Comparison of ENCODE assay signal across 20 cellular contexts in genomic region chr4:83850435-83850834, GRCh38.
DNase-seq lines count a peak whose midpoint lies in the region; ATAC-seq, FAIRE-seq and TF ChIP-seq lines count a peak whose summit lies in the region.
"Had no signal": no experiment of that assay in that cellular context is flagged by ENCODE, and none has a peak within 500 bp of the region (broad histone marks: within the 10 kb centered on the region; RNA-seq: fewer than 3 reads in every experiment).

No MANE protein-coding gene starts in this region.

- no peaks in the 10 kb centered on the region for H3K79me2 ChIP-seq in H1 (ENCODE audit: control insufficient read depth in 1 of 2, insufficient read depth in 2 of 2, low read length in 2 of 2)
- no peaks in the 10 kb centered on the region for H3K79me2 ChIP-seq in mesendoderm (ENCODE audit: control insufficient read depth, insufficient read depth, low read length)

- CTCF ChIA-PET in H1 (lab: Charles Lee; ENCODE audit: partially characterized antibody) = interaction anchor here (0.9 to 2.0 kb wide), 3 partner anchors 71 to 206 kb away, joined by 3 to 5 read pairs (median 5); no protein-coding TSS in a partner anchor

- H3K27me3 ChIP-seq in HUES64 (ENCODE audit: insufficient read depth, low read length) (no peaks in the 10 kb centered on the region), H1 (replicated peaks in 1 of 4; ENCODE audit: control insufficient read depth in 3 of 4, extremely low read depth in 1 of 4, insufficient read depth in 3 of 4, low read length in 3 of 4) (no peaks in the 10 kb centered on the region), mesendoderm (ENCODE audit: insufficient read depth, low read length, poor library complexity) (no peaks in the 10 kb centered on the region), heart right ventricle (peaks cover 0 to 9% (median 0%) of the 10 kb centered on the region in 7 donors)
- H3K27me3 ChIP-seq: BE2C, cardiac muscle cell, sigmoid colon, stomach had no signal

- H3K9me3 ChIP-seq in HUES64 (ENCODE audit: insufficient read depth, low read depth, low read length) (no peaks in the 10 kb centered on the region), H1 (ENCODE audit: insufficient read depth in 2 of 2, low read depth in 1 of 2, low read length in 1 of 2) (no peaks in the 10 kb centered on the region), heart right ventricle (no peaks in the 10 kb centered on the region)
- H3K9me3 ChIP-seq: BE2C, sigmoid colon, stomach had no signal

- no peak overlapping the region for H4K8ac ChIP-seq in H1 (ENCODE audit: extremely low read depth, insufficient read depth, low read length)
- H4K8ac ChIP-seq in mesendoderm (ENCODE audit: low read depth, low read length) = no peak overlapping the region

- H2BK120ac ChIP-seq in H1 (replicated peaks; ENCODE audit: low read depth, low read length) (peak overlapping the region; percentile 93), mesendoderm (ENCODE audit: low read depth, low read length) (no peak overlapping the region)

- in situ Hi-C loops in Caki2 (cut with HindIII; ENCODE audit: low pct_unique_long_range_greater_than_20kb, low sequenced_read_pairs) = no loop called here

- no peaks in the 10 kb centered on the region for H3K79me1 ChIP-seq in H1 (ENCODE audit: low read depth, low read length)
- H3K79me1 ChIP-seq in mesendoderm (ENCODE audit: low read length) = no peaks in the 10 kb centered on the region

- peak overlapping the region in 1 of 2 experiments; percentile 74; a peak in 2 of 4 replicates for H3K4me2 ChIP-seq in H1 (ENCODE audit: insufficient read depth in 1 of 2, low read depth in 2 of 2, low read length in 2 of 2)
- H3K4me2 ChIP-seq in mesendoderm (ENCODE audit: low read length) = no peak overlapping the region

- H3K14ac ChIP-seq in H1 (ENCODE audit: insufficient read length) = no peak overlapping the region

- H3K4me1 ChIP-seq in HUES64 (ENCODE audit: insufficient read depth, low read length) (peaks cover 64% of the 10 kb centered on the region), H1 (replicated peaks in 1 of 4; ENCODE audit: control insufficient read depth in 3 of 4, insufficient read depth in 4 of 4, low read length in 3 of 4) (peaks cover 3 to 30% (median 13%) of the 10 kb centered on the region in 4 experiments; a peak in 4 of 7 replicates), mesendoderm (ENCODE audit: control insufficient read depth, low read depth, low read length) (peaks cover 3% of the 10 kb centered on the region), heart right ventricle (no peaks in the 10 kb centered on the region)
- H3K4me1 ChIP-seq: BE2C, sigmoid colon, stomach had no signal

- TF ChIP-seq CTCF in H1 (IDR thresholded peaks at IDR 0.05; ENCODE audit: control extremely low read depth in 1 of 3, insufficient read depth in 1 of 3, low read depth in 1 of 3, low read length in 3 of 3) = no peak
- no peak for TF ChIP-seq CTCF in heart right ventricle (IDR thresholded peaks at IDR 0.05)

- H3K18ac ChIP-seq in H1 (ENCODE audit: extremely low read depth, low read length) (peak overlapping the region; percentile 91), mesendoderm (ENCODE audit: low read length) (no peak overlapping the region)

- H2BK5ac ChIP-seq in H1 (ENCODE audit: low read depth, low read length) (peak overlapping the region; percentile 99; the same call in 1 of the 2 replicates), mesendoderm (ENCODE audit: low read length) (no peak overlapping the region)

- no peak overlapping the region for H2BK15ac ChIP-seq in H1 (ENCODE audit: low read length)
- no peak overlapping the region for H2BK15ac ChIP-seq in mesendoderm (replicated peaks; ENCODE audit: low read depth)

- no peak for ATAC-seq in heart right ventricle
- ATAC-seq: activated CD4-positive, CD25-positive, alpha-beta regulatory T cell treated with anti-CD3 and anti-CD28 coated beads, Interleukin-2, amount 50 U/mL, for 24 hours; activated naive CD8-positive, alpha-beta T cell treated with anti-CD3 and anti-CD28 coated beads, Interleukin-2, amount 50 U/mL, for 24 hours; left lobe of liver had no signal

- 45% methylated on average over 4 of the region's 6 CpGs for WGBS in HUES64
- 64% methylated on average over 6 of the region's 6 CpGs; no CpG with 5 or more reads in 1 of the 2 experiments for WGBS in H1 (ENCODE audit: extremely low coverage in 1 of 2, insufficient coverage in 1 of 2, insufficient read length in 1 of 2, insufficient replicate concordance in 2 of 2, low coverage in 1 of 2, low lambda C conversion rate in 2 of 2, missing lambda C conversion rate in 1 of 2), 2 experiments
- no CpG with 5 or more reads among the region's 6 CpGs for WGBS in mesendoderm (ENCODE audit: extremely low coverage, insufficient coverage, low lambda C conversion rate)
- 71 to 76% methylated on average over 6 of the region's 6 CpGs for WGBS in heart right ventricle, 2 donors

- H4K91ac ChIP-seq in H1 (replicated peaks; ENCODE audit: insufficient read length, low read length) = peak overlapping the region; percentile 99

- POLR2A ChIA-PET in H1 (lab: Charles Lee; ENCODE audit: partially characterized antibody) = interaction anchor here (1.4 kb wide), 1 partner anchor 8 kb away, joined by 3 read pairs; no protein-coding TSS in a partner anchor

- no peak for TF ChIP-seq EP300 in H1 (IDR thresholded peaks at IDR 0.05; ENCODE audit: borderline replicate concordance in 1 of 2, low read depth in 2 of 2, low read length in 2 of 2)

- H2AK5ac ChIP-seq in H1 (ENCODE audit: low read depth, low read length) (peak overlapping the region; percentile 87; the same call in 1 of the 2 replicates), mesendoderm (ENCODE audit: low read length) (no peak overlapping the region)

- H3K4ac ChIP-seq in H1 (replicated peaks; ENCODE audit: insufficient read length, low read depth, low read length) (peak overlapping the region; percentile 71), mesendoderm (ENCODE audit: low read depth, low read length) (no peak overlapping the region)

- H3K9ac ChIP-seq in HUES64 (ENCODE audit: low read depth, low read length) (peak overlapping the region; percentile 65), H1 (replicated peaks in 1 of 4; ENCODE audit: extremely low read depth in 1 of 4, low read depth in 3 of 4, low read length in 3 of 4) (no peak overlapping the region), mesendoderm (ENCODE audit: low read length) (no peak overlapping the region)

- H3K36me3 ChIP-seq in HUES64 (ENCODE audit: insufficient read depth, low read length) = no peaks in the 10 kb centered on the region
- H3K36me3 ChIP-seq in H1 (ENCODE audit: control insufficient read depth in 2 of 4, insufficient read depth in 4 of 4, low read length in 3 of 4) = no peaks in the 10 kb centered on the region
- H3K36me3 ChIP-seq in mesendoderm (ENCODE audit: control insufficient read depth, insufficient read depth, low read length) = no peaks in the 10 kb centered on the region
- H3K36me3 ChIP-seq in heart right ventricle = no peaks in the 10 kb centered on the region
- H3K36me3 ChIP-seq: BE2C, cardiac muscle cell, sigmoid colon, stomach had no signal

- H3K4me3 ChIP-seq in HUES64 (ENCODE audit: low read length) = no peak overlapping the region
- H3K4me3 ChIP-seq in H1 (ENCODE audit: extremely low read depth in 1 of 4, insufficient read depth in 2 of 4, low read depth in 3 of 4, low read length in 4 of 4) = no peak overlapping the region; a peak in 1 of 8 replicates
- H3K4me3 ChIP-seq in mesendoderm (ENCODE audit: low read length) = no peak overlapping the region
- H3K4me3 ChIP-seq in heart right ventricle = no peak overlapping the region
- H3K4me3 ChIP-seq: cardiac muscle cell, sigmoid colon, stomach had no signal

- no peaks in the 10 kb centered on the region for H3K23me2 ChIP-seq in H1 (ENCODE audit: low read depth, low read length)

- H4K5ac ChIP-seq in H1 (ENCODE audit: insufficient read length, low read depth, low read length) = peak overlapping the region; percentile 60
- no peak overlapping the region for H4K5ac ChIP-seq in mesendoderm (ENCODE audit: low read length)

- peak overlapping the region; percentile 94; the same call in 1 of the 2 replicates for H2BK12ac ChIP-seq in H1 (ENCODE audit: low read depth, low read length)

- peak overlapping the region; percentile 98 for H2BK20ac ChIP-seq in H1 (ENCODE audit: low read length)

- no peak overlapping the region for H2AFZ ChIP-seq in H1 (ENCODE audit: low read length)

- H4K20me1 ChIP-seq in H1 (replicated peaks in 1 of 2; ENCODE audit: control insufficient read depth in 1 of 2, insufficient read depth in 2 of 2, low read length in 2 of 2) = no peaks in the 10 kb centered on the region

- H3K27ac ChIP-seq in HUES64 (ENCODE audit: low read depth, low read length) (peak overlapping the region; percentile 95), H1 (ENCODE audit: low read depth, low read length) (no peak overlapping the region), mesendoderm (ENCODE audit: low read depth, low read length) (peak overlapping the region; percentile 50), heart right ventricle (no peak overlapping the region)
- H3K27ac ChIP-seq: cardiac muscle cell, sigmoid colon, stomach had no signal

- TF ChIP-seq POLR2A in H1 (IDR thresholded peaks at IDR 0.05; ENCODE audit: control extremely low read depth in 1 of 2, low read depth in 2 of 2, low read length in 2 of 2) = no peak

- no peak for TF ChIP-seq RAD21 in H1 (IDR thresholded peaks at IDR 0.05 in 1 of 2, conservative IDR thresholded peaks at IDR 0.05 in 1 of 2; ENCODE audit: low read depth in 2 of 2, low read length in 2 of 2)

- no peak for FAIRE-seq in H1 (lab: Jason Lieb, UNC)

- H3K23ac ChIP-seq in H1 (ENCODE audit: insufficient read length) (no peak overlapping the region), mesendoderm (ENCODE audit: low read length) (no peak overlapping the region)

- intact Hi-C loops in heart right ventricle (cut with DNase I) = no loop called here

- DNase-seq in Caki2 (ENCODE audit: low read depth) (peak; percentile 82), H1 (ENCODE audit: low read depth in 1 of 2, low spot score in 2 of 2) (no peak), mesendoderm (peak; percentile 41), heart right ventricle (no peak), NCI-H2107 (lab: John Stamatoyannopoulos, UW) (no peak), NCI-H69 (lab: John Stamatoyannopoulos, UW) (no peak), ureter (ENCODE audit: low spot score) (no peak)
- DNase-seq: activated naive CD8-positive, alpha-beta T cell treated with anti-CD3 and anti-CD28 coated beads, Interleukin-2, amount 50 U/mL, for 24 hours; BE2C; effector CD8-positive, alpha-beta T cell; NCI-H2029; nucleus accumbens; SIG-M5; sigmoid colon; stimulated activated CD4-positive, alpha-beta T cell treated with anti-CD3 and anti-CD28 coated beads, Interleukin-2, amount 100 ng/mL, for 24 hours; stomach had no signal

- H3K56ac ChIP-seq in H1 (replicated peaks; ENCODE audit: insufficient read length, low read depth, low read length) (no peak overlapping the region), mesendoderm (ENCODE audit: low read length) (no peak overlapping the region)

TF ChIP-seq in H1, 55 proteins besides CTCF, POLR2A, EP300 and RAD21:
- peak; percentile 76; the same call in 1 of the 2 replicates for TF ChIP-seq KDM1A (IDR thresholded peaks at IDR 0.05; ENCODE audit: borderline replicate concordance, low read length)
- TF ChIP-seq GABPA (IDR thresholded peaks at IDR 0.05; ENCODE audit: borderline replicate concordance, insufficient read depth, low read length) = no peak
- no peak for TF ChIP-seq CREB1 (IDR thresholded peaks at IDR 0.05)

Comparison
In these comparisons a context has a peak if more than half of its experiments do, and no peak if none do; other contexts are left out.
1. DNase-seq: peak in Caki2 (single experiment) and mesendoderm (single experiment); none in H1 (0 of 2), heart right ventricle (0 of 2), NCI-H2107 (single experiment), NCI-H69 (single experiment) and ureter (single experiment).
2. H3K27ac ChIP-seq: peak in HUES64 (single experiment) and mesendoderm (single experiment); none in H1 (single experiment) and heart right ventricle (0 of 10).